In the genomic region with DNA sequence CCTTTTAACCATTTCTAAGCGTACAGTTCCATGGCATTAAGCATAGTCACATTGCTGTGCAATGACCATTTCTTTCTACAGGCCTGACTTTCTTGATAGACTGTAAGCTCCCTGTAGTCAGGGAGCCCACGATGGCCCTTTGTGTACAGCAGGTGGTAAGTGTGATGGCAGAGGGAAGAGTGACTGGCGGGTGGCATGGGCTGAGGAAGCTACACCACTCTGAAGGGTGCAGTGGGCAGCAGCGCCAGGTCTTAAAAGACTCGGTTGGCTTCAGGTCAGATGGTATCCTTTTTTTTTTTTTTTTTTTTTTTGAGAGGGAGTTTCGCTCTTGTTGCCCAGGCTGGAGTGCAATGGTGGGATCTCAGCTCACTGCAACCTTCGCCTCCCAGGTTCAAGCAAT, we compare ENCODE assay signal across 10 cellular contexts. TPM values are rescaled to one million over a fixed set of nuclear protein-coding genes. Genes with fewer than 3 reads are reported as not detected.
DNase-seq lines count a peak whose midpoint lies in the region; ATAC-seq and TF ChIP-seq lines count a peak whose summit lies in the region.
"Had no signal": no experiment of that assay in that cellular context is flagged by ENCODE, and none has a peak within 500 bp of the region (broad histone marks: within the 10 kb centered on the region; RNA-seq: fewer than 3 reads in every experiment).

No MANE protein-coding gene starts in this region.

- H3K4me1 ChIP-seq in breast epithelium = peaks cover 7% of the 10 kb centered on the region in 2 donors
- peaks cover 39 to 44% of the 10 kb centered on the region in 2 donors for H3K4me1 ChIP-seq in gastrocnemius medialis

- no peaks in the 10 kb centered on the region for H3K9me3 ChIP-seq in breast epithelium
- no peaks in the 10 kb centered on the region for H3K9me3 ChIP-seq in gastrocnemius medialis
- H3K9me3 ChIP-seq: body of pancreas, thyroid gland had no signal

- H3K4me1 Mint-ChIP-seq in MCF 10A (ENCODE audit: insufficient read depth, unreplicated experiment) = peaks cover 16% of the 10 kb centered on the region
- H3K4me1 Mint-ChIP-seq in activated B cell treated with CpG ODN at 0.5 μM for 24 hours = peaks cover 17% of the 10 kb centered on the region
- peaks cover 56% of the 10 kb centered on the region for H3K4me1 Mint-ChIP-seq in endothelial cell (ENCODE audit: unreplicated experiment)

- ATAC-seq in activated B cell treated with CpG ODN at 0.5 μM for 24 hours (ENCODE audit: low read depth) (no peak), gastrocnemius medialis (no peak), HG02759 (IDR thresholded peaks at IDR 0.05; ENCODE audit: unreplicated experiment) (no peak)
- ATAC-seq: body of pancreas had no signal

- H3K36me3 ChIP-seq in breast epithelium (no peaks in the 10 kb centered on the region), gastrocnemius medialis (no peaks in the 10 kb centered on the region)
- H3K36me3 ChIP-seq: thyroid gland had no signal

- H3K36me3 Mint-ChIP-seq in MCF 10A (ENCODE audit: insufficient read depth, unreplicated experiment) = peaks cover 4% of the 10 kb centered on the region
- peaks cover 1% of the 10 kb centered on the region for H3K36me3 Mint-ChIP-seq in activated B cell treated with CpG ODN at 0.5 μM for 24 hours (ENCODE audit: low read depth)
- peaks cover 20% of the 10 kb centered on the region for H3K36me3 Mint-ChIP-seq in endothelial cell (ENCODE audit: low read depth, unreplicated experiment)

- H3K27me3 Mint-ChIP-seq in MCF 10A (ENCODE audit: insufficient read depth, unreplicated experiment) (no peaks in the 10 kb centered on the region), activated B cell treated with CpG ODN at 0.5 μM for 24 hours (no peaks in the 10 kb centered on the region), endothelial cell (ENCODE audit: unreplicated experiment) (peaks cover 11% of the 10 kb centered on the region)

- H3K27ac ChIP-seq in breast epithelium (peak overlapping the region in 1 of 2 donors; percentile 90), gastrocnemius medialis (peak overlapping the region in 3 of 4 donors; percentile 77 to 89 (median 79))

- no peaks in the 10 kb centered on the region for H3K9me3 Mint-ChIP-seq in MCF 10A (ENCODE audit: unreplicated experiment)
- no peaks in the 10 kb centered on the region for H3K9me3 Mint-ChIP-seq in activated B cell treated with CpG ODN at 0.5 μM for 24 hours
- H3K9me3 Mint-ChIP-seq in endothelial cell (ENCODE audit: unreplicated experiment) = no peaks in the 10 kb centered on the region

- H3K27ac Mint-ChIP-seq in MCF 10A (ENCODE audit: low read depth, unreplicated experiment) (no peak overlapping the region), activated B cell treated with CpG ODN at 0.5 μM for 24 hours (no peak overlapping the region), endothelial cell (ENCODE audit: unreplicated experiment) (peak overlapping the region; percentile 83)

- in situ Hi-C loops in gastrocnemius medialis (cut with MboI; ENCODE audit: low sequenced_read_pairs in 4 of 4) = no loop called here

- DNase-seq in MCF 10A (ENCODE audit: unreplicated experiment) (no peak), breast epithelium (ENCODE audit: low spot score in 2 of 2) (no peak), activated B cell treated with CpG ODN at 0.5 μM for 24 hours (no peak), endothelial cell (ENCODE audit: low spot score) (no peak), gastrocnemius medialis (no peak), retina (no peak), GF-D8 (lab: John Stamatoyannopoulos, UW) (no peak)
- DNase-seq: body of pancreas, thyroid gland had no signal

- H3K4me3 Mint-ChIP-seq in MCF 10A (ENCODE audit: unreplicated experiment) (no peak overlapping the region), activated B cell treated with CpG ODN at 0.5 μM for 24 hours (peak overlapping the region; percentile 93), endothelial cell (ENCODE audit: unreplicated experiment) (peak overlapping the region; percentile 95)

- TF ChIP-seq POLR2A in breast epithelium (IDR thresholded peaks at IDR 0.05) = no peak
- no peak for TF ChIP-seq POLR2A in gastrocnemius medialis (IDR thresholded peaks at IDR 0.05)

- TF ChIP-seq CTCF in MCF 10A (IDR thresholded peaks at IDR 0.05; ENCODE audit: unreplicated experiment) (no peak), breast epithelium (IDR thresholded peaks at IDR 0.05) (no peak), activated B cell treated with CpG ODN at 0.5 μM for 24 hours (IDR thresholded peaks at IDR 0.05) (no peak), endothelial cell (IDR thresholded peaks at IDR 0.05; ENCODE audit: unreplicated experiment) (no peak), gastrocnemius medialis (IDR thresholded peaks at IDR 0.05 in 4 of 5, conservative IDR thresholded peaks at IDR 0.05 in 1 of 5) (no peak)

- POLR2A ChIA-PET in MCF 10A (lab: Yijun Ruan, JAX) = interaction anchor here (2.2 to 3.8 kb wide), 2 partner anchors 13 to 14 kb away, joined by 8 to 36 read pairs; no protein-coding TSS in a partner anchor
- POLR2A ChIA-PET in activated B cell treated with CpG ODN at 0.5 μM for 24 hours (lab: Charles Lee) = interaction anchor here (1.0 to 2.4 kb wide), 2 partner anchors 9 to 12 kb away, joined by 5 to 9 read pairs; no protein-coding TSS in a partner anchor

- intact Hi-C loops in MCF 10A (cut with micrococcal nuclease) (no loop called here), breast epithelium (cut with DNase I; ENCODE audit: low total_unique reads) (no loop called here), activated B cell treated with CpG ODN at 0.5 μM for 24 hours (cut with micrococcal nuclease) (loop anchor here (5.0 kb wide), 2 partner anchors 84 to 179 kb away; partner anchors contain the start of gene MAPK1), gastrocnemius medialis (cut with DNase I; ENCODE audit: low total_unique reads) (loop anchor here (1.0 kb wide), 1 partner anchor 13 kb away; no protein-coding TSS in a partner anchor)

- CTCF ChIA-PET in MCF 10A (lab: Yijun Ruan, JAX) (interaction anchor here (0.6 to 3.6 kb wide), 3 partner anchors 11 to 109 kb away, joined by 3 to 65 read pairs (median 3); no protein-coding TSS in a partner anchor), activated B cell treated with CpG ODN at 0.5 μM for 24 hours (lab: Charles Lee) (no interaction called here)

- H3K27me3 ChIP-seq in breast epithelium (no peaks in the 10 kb centered on the region), gastrocnemius medialis (no peaks in the 10 kb centered on the region)
- H3K27me3 ChIP-seq: body of pancreas, thyroid gland had no signal

- H3K4me3 ChIP-seq in breast epithelium (no peak overlapping the region), gastrocnemius medialis (peak overlapping the region in 1 of 4 donors; percentile 75)
- H3K4me3 ChIP-seq: body of pancreas had no signal

- BruUV-seq in MCF 10A (replicated peaks; lab: Mats Ljungman, UMichigan) = TSS peak; percentile 11

RNA-seq across cellular contexts. Expression of gene PPM1F, which starts 1.6 kb away (rescaled TPM):
- 32.2 and 32.6 TPM in 2 replicates for total RNA-seq in MCF 10A (2022)
- total RNA-seq in breast epithelium = 10 to 100 TPM; 24.3 to 45.2 (median 28.1) TPM
- total RNA-seq in activated B cell treated with CpG ODN at 0.5 μM for 24 hours = 18.2 and 21.1 TPM in 2 replicates
- total RNA-seq in endothelial cell (ENCODE audit: unreplicated experiment) = 244 TPM
- total RNA-seq in gastrocnemius medialis = 10 to 100 TPM; 10.2 to 13.8 (median 11.0) TPM

RNA-seq across cellular contexts. Expression of gene TOP3B, which starts 31.5 kb away (rescaled TPM):
- total RNA-seq in MCF 10A (2022) = 29.3 and 37.0 TPM in 2 replicates
- 10 to 100 TPM; 20.2 to 34.8 (median 33.1) TPM for total RNA-seq in breast epithelium
- 60.4 and 83.4 TPM in 2 replicates for total RNA-seq in activated B cell treated with CpG ODN at 0.5 μM for 24 hours
- total RNA-seq in endothelial cell (ENCODE audit: unreplicated experiment) = 55.6 TPM
- total RNA-seq in gastrocnemius medialis = 10 to 100 TPM in 3 of 4 donors, 1 to 10 TPM in 1; 8.2 to 15.7 (median 14.2) TPM

Comparison
In these comparisons a context has a peak if more than half of its experiments do, and no peak if none do; other contexts are left out.
1. intact Hi-C loops: an anchor here in activated B cell treated with CpG ODN at 0.5 μM for 24 hours (5.0 kb wide) and gastrocnemius medialis (1.0 kb wide); none called in MCF 10A and breast epithelium.